16 cellular contexts compared by ENCODE assay signal in the genomic region with DNA sequence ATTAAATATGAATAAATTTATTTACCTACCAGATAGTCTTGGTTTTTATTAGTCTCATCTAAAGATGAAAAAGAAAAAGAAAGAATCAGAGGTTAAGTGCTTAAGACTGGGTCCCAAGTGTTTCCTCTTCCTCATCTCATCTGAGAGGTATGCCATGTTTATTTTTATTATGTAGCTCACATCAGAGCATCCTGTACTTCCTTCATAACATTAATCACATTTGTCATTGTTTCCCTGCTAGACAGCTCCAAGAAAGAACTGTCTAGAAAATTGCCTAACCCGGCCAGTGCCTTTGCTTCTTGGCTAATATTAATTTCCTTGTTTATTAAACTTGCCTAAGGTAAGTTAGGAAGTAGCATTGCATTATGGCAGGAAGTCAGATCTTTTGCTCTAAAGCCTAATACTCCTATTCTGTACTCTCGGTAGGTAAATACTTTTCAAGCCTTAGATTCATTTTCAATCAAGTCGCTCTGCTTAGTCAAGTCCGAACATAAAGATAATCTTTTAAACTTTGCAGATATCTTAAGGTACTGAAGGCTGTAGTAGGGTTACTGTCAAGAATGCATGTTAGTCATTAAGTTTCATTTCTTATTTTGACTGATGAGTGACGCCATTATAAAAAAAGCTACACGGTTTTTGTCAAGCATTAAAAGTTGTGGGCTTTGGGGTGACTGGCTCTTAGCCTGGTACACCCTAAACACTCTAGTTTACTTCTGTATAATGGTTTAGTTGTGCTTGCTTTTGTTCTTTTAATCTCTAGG. TPM values are rescaled to one million over a fixed set of nuclear protein-coding genes. Genes with fewer than 3 reads are reported as not detected.
DNase-seq lines count a peak whose midpoint lies in the region; ATAC-seq lines count a peak whose summit lies in the region.
"Had no signal": no experiment of that assay in that cellular context is flagged by ENCODE, and none has a peak within 500 bp of the region (broad histone marks: within the 10 kb centered on the region; RNA-seq: fewer than 3 reads in every experiment).

No MANE protein-coding gene starts in this region.

- no peak overlapping the region for H3K4me2 ChIP-seq in mesenchymal stem cell (ENCODE audit: low read length, poor library complexity, severe bottlenecking)

- no peak overlapping the region for H2BK15ac ChIP-seq in mesenchymal stem cell (ENCODE audit: low read depth, poor library complexity, severe bottlenecking)

- CTCF ChIA-PET in activated CD8-positive, alpha-beta memory T cell treated with anti-CD3 and anti-CD28 coated beads, Interleukin-2, amount 10 ng/mL, durations not matched to agents 7 days and 5 days (lab: Charles Lee), result interaction anchor here (0.7 to 1.3 kb wide), 2 partner anchors 53 to 106 kb away, joined by 3 to 4 read pairs; no protein-coding TSS in a partner anchor

- H3K4me3 Mint-ChIP-seq in activated CD8-positive, alpha-beta memory T cell treated with anti-CD3 and anti-CD28 coated beads, Interleukin-2, amount 10 ng/mL, durations not matched to agents 7 days and 5 days, result peak overlapping the region; percentile 44
- H3K4me3 Mint-ChIP-seq: dendritic cell treated with granulocyte-macrophage colony-stimulating factor and Interleukin-4, amounts not matched to agents 40 ng/mL and 50 ng/mL, for 4 days had no signal

- no peak overlapping the region for H3K23ac ChIP-seq in mesenchymal stem cell (ENCODE audit: low read length in 2 of 2)

- H2AFZ ChIP-seq in mesenchymal stem cell (ENCODE audit: low read depth, low read length), result no peak overlapping the region

- peak overlapping the region; percentile 92 for H3K27ac Mint-ChIP-seq in activated CD8-positive, alpha-beta memory T cell treated with anti-CD3 and anti-CD28 coated beads, Interleukin-2, amount 10 ng/mL, durations not matched to agents 7 days and 5 days
- H3K27ac Mint-ChIP-seq: dendritic cell treated with granulocyte-macrophage colony-stimulating factor and Interleukin-4, amounts not matched to agents 40 ng/mL and 50 ng/mL, for 4 days had no signal

- ATAC-seq in activated CD8-positive, alpha-beta memory T cell treated with anti-CD3 and anti-CD28 coated beads, Interleukin-2, amount 10 ng/mL, durations not matched to agents 7 days and 5 days, result peak; percentile 87
- ATAC-seq in HG02938 (IDR thresholded peaks at IDR 0.05; ENCODE audit: unreplicated experiment) (peak; percentile 89), HG02610 (IDR thresholded peaks at IDR 0.05; ENCODE audit: unreplicated experiment) (no peak)
- ATAC-seq: left lung, upper lobe of right lung had no signal

- no peak overlapping the region for H3K27ac ChIP-seq in mesenchymal stem cell (ENCODE audit: low read length, poor library complexity, severe bottlenecking)
- H3K27ac ChIP-seq: left lung, upper lobe of right lung had no signal

- no peak overlapping the region for H3K14ac ChIP-seq in mesenchymal stem cell (ENCODE audit: low read length in 2 of 2)

- no peak overlapping the region for H4K8ac ChIP-seq in mesenchymal stem cell (ENCODE audit: low read length)

- no peak overlapping the region for H3K4me3 ChIP-seq in mesenchymal stem cell (ENCODE audit: insufficient read depth in 1 of 2, low read depth in 1 of 2, low read length in 2 of 2)
- H3K4me3 ChIP-seq: left lung, upper lobe of right lung had no signal

- H3K4me1 Mint-ChIP-seq in activated CD8-positive, alpha-beta memory T cell treated with anti-CD3 and anti-CD28 coated beads, Interleukin-2, amount 10 ng/mL, durations not matched to agents 7 days and 5 days, result peaks cover 20% of the 10 kb centered on the region

- H2BK12ac ChIP-seq in mesenchymal stem cell (ENCODE audit: low read length in 2 of 2), result no peak overlapping the region

- H2BK120ac ChIP-seq in mesenchymal stem cell (ENCODE audit: low read depth, low read length), result no peak overlapping the region

- H2AK5ac ChIP-seq in mesenchymal stem cell (ENCODE audit: low read length, severe bottlenecking), result no peak overlapping the region

- peaks cover 12% of the 10 kb centered on the region for H3K9me3 Mint-ChIP-seq in activated CD8-positive, alpha-beta memory T cell treated with anti-CD3 and anti-CD28 coated beads, Interleukin-2, amount 10 ng/mL, durations not matched to agents 7 days and 5 days (ENCODE audit: low read depth)

- no peak overlapping the region for H4K91ac ChIP-seq in mesenchymal stem cell (ENCODE audit: low read length)

- H3K18ac ChIP-seq in mesenchymal stem cell (ENCODE audit: low read depth in 1 of 2, low read length in 2 of 2), result no peak overlapping the region

- peaks cover 6 to 45% of the 10 kb centered on the region in 2 experiments for H3K36me3 ChIP-seq in mesenchymal stem cell (ENCODE audit: control insufficient read depth in 1 of 2, insufficient read depth in 2 of 2, low read depth in 1 of 2, low read length in 2 of 2)

- H3K36me3 Mint-ChIP-seq in activated CD8-positive, alpha-beta memory T cell treated with anti-CD3 and anti-CD28 coated beads, Interleukin-2, amount 10 ng/mL, durations not matched to agents 7 days and 5 days, result peaks cover 44% of the 10 kb centered on the region

- H3K9me3 ChIP-seq in mesenchymal stem cell (ENCODE audit: control insufficient read depth, low read length), result peaks cover 18% of the 10 kb centered on the region
- H3K9me3 ChIP-seq: upper lobe of right lung had no signal

- H3K27me3 Mint-ChIP-seq in activated CD8-positive, alpha-beta memory T cell treated with anti-CD3 and anti-CD28 coated beads, Interleukin-2, amount 10 ng/mL, durations not matched to agents 7 days and 5 days, result no peaks in the 10 kb centered on the region
- H3K27me3 Mint-ChIP-seq: dendritic cell treated with granulocyte-macrophage colony-stimulating factor and Interleukin-4, amounts not matched to agents 40 ng/mL and 50 ng/mL, for 4 days had no signal

- no peak overlapping the region for H3K4ac ChIP-seq in mesenchymal stem cell (ENCODE audit: low read depth in 1 of 2, low read length in 2 of 2)

- WGBS in mesenchymal stem cell, result 86% methylated on average over 5 of the region's 6 CpGs

- no peak overlapping the region for H2BK5ac ChIP-seq in mesenchymal stem cell (ENCODE audit: low read depth, low read length, poor library complexity, severe bottlenecking)

- H3K27me3 ChIP-seq in mesenchymal stem cell (ENCODE audit: control insufficient read depth in 1 of 2, insufficient read depth in 1 of 2, low read length in 2 of 2), result no peaks in the 10 kb centered on the region
- H3K27me3 ChIP-seq: left lung, upper lobe of right lung had no signal

- H3K9ac ChIP-seq in mesenchymal stem cell (ENCODE audit: low read length), result no peak overlapping the region

- peak; percentile 44 for DNase-seq in activated CD8-positive, alpha-beta memory T cell treated with anti-CD3 and anti-CD28 coated beads, Interleukin-2, amount 10 ng/mL, durations not matched to agents 7 days and 5 days
- no peak for DNase-seq in activated CD8-positive, alpha-beta memory T cell treated with anti-CD3 and anti-CD28 coated beads for 24 hours
- peak; percentile 56 for DNase-seq in amniotic epithelial cell (ENCODE audit: low read depth)
- peak; percentile 33 for DNase-seq in mesenchymal stem cell
- DNase-seq in SKM-1 treated with dmso at 0.1 percent for 144 hours (lab: John Stamatoyannopoulos, UW; ENCODE audit: unreplicated experiment), result no peak
- no peak for DNase-seq in activated gamma-delta T cell (lab: John Stamatoyannopoulos, UW)
- DNase-seq: activated effector memory CD4-positive, alpha-beta T cell treated with Interleukin-2 at 50 U/mL for 16 hours; DMS153; left lung; NCI-H1417 treated with DMSO at 0.1 percent for 48 hours; NCI-H526 treated with DMSO at 0.1 percent for 48 hours; SHP77; upper lobe of right lung had no signal

- peaks cover 14% of the 10 kb centered on the region for H3K79me1 ChIP-seq in mesenchymal stem cell (replicated peaks; ENCODE audit: low read length, poor library complexity, severe bottlenecking)

- peaks cover 2% of the 10 kb centered on the region for H3K4me1 ChIP-seq in mesenchymal stem cell (ENCODE audit: control insufficient read depth, insufficient read depth, low read depth, low read length)
- H3K4me1 ChIP-seq: upper lobe of right lung had no signal

RNA-seq across cellular contexts. Expression of gene ZMYND11, which starts 47.4 kb away (rescaled TPM):
- 10 to 100 TPM; 31.8 to 37.6 TPM for total RNA-seq in activated CD8-positive, alpha-beta memory T cell treated with anti-CD3 and anti-CD28 coated beads, Interleukin-2, amount 10 ng/mL, durations not matched to agents 7 days and 5 days
- polyA plus RNA-seq in mesenchymal stem cell (2013, experiment 1 of 2), result 35.4 TPM
- polyA plus RNA-seq in mesenchymal stem cell (2013, experiment 2 of 2), result 35.2 TPM

Comparison
In these comparisons a context has a peak if more than half of its experiments do, and no peak if none do; other contexts are left out.
1. DNase-seq: peak in activated CD8-positive, alpha-beta memory T cell treated with anti-CD3 and anti-CD28 coated beads, Interleukin-2, amount 10 ng/mL, durations not matched to agents 7 days and 5 days (single experiment), amniotic epithelial cell (single experiment) and mesenchymal stem cell (single experiment); none in activated CD8-positive, alpha-beta memory T cell treated with anti-CD3 and anti-CD28 coated beads for 24 hours (single experiment), SKM-1 treated with dmso at 0.1 percent for 144 hours (single experiment) and activated gamma-delta T cell (single experiment).